In genomic region chr12:55885113-55885512, GRCh38 we compare ENCODE assay signal across 26 cellular contexts. TPM values are rescaled to one million over a fixed set of nuclear protein-coding genes. Genes with fewer than 3 reads are reported as not detected.
"Had no signal": no experiment of that assay in that cellular context is flagged by ENCODE, and none has a peak within 500 bp of the region (broad histone marks: within the 10 kb centered on the region; RNA-seq: fewer than 3 reads in every experiment).

No MANE protein-coding gene starts in this region.

- H3K27ac ChIP-seq: HL-60, KMS-11, RWPE1 had no signal

- H3K4me3 ChIP-seq: K562 had no signal

- H3K27me3 Mint-ChIP-seq: IgD-negative memory B cell had no signal

- ATAC-seq: K562, Panc1, PC-3 had no signal

- H3K9ac ChIP-seq: KMS-11, SK-N-SH had no signal

- H3K27ac Mint-ChIP-seq: IgD-negative memory B cell had no signal

- H3K9me3 ChIP-seq: SK-N-SH had no signal

- H3K4me3 Mint-ChIP-seq: IgD-negative memory B cell had no signal

- H3K4me2 ChIP-seq: KMS-11, SK-N-SH had no signal

- DNase-seq: Kasumi-1; MM.1S; NCI-H1092 treated with DMSO at 0.1 percent for 48 hours; NCI-H1436; NCI-H187; NCI-H2029; NCI-H2081 treated with DMSO at 0.1 percent for 48 hours; NCI-H2171; NCI-H226; NCI-H446; NCI-H510A; NCI-H524 treated with DMSO at 0.1 percent for 48 hours; NCI-H69; NCI-H774; NK-92 treated with Interleukin-12 subunit alpha and Interleukin-12 subunit beta, amount 100 ng/mL, for 24 hours; PC-3; SHP77; SK-N-SH had no signal

RNA-seq across cellular contexts. Expression of gene MMP19, which starts 42.4 kb away (rescaled TPM):
- total RNA-seq: OCI-LY7, SK-MEL-5 had no signal
- polyA plus RNA-seq: IgD-negative memory B cell had no signal
